32 cellular contexts compared by ENCODE assay signal in genomic region chr14:67710209-67710608, GRCh38. TPM values are rescaled to one million over a fixed set of nuclear protein-coding genes. Genes with fewer than 3 reads are reported as not detected.
DNase-seq lines count a peak whose midpoint lies in the region; ATAC-seq, FAIRE-seq and TF ChIP-seq lines count a peak whose summit lies in the region.
"Had no signal": no experiment of that assay in that cellular context is flagged by ENCODE, and none has a peak within 500 bp of the region (broad histone marks: within the 10 kb centered on the region; RNA-seq: fewer than 3 reads in every experiment).

No MANE protein-coding gene starts in this region.

- H3K27me3 ChIP-seq in HepG2 (ENCODE audit: control insufficient read depth in 1 of 2, insufficient read depth in 2 of 2, low read length in 2 of 2) = no peaks in the 10 kb centered on the region
- H3K27me3 ChIP-seq in dorsolateral prefrontal cortex = no peaks in the 10 kb centered on the region
- H3K27me3 ChIP-seq: ascending aorta, pancreas, suprapubic skin, upper lobe of right lung had no signal

- no peaks in the 10 kb centered on the region for H3K79me2 ChIP-seq in HepG2 (ENCODE audit: insufficient read depth, low read length)

- no peak for TF ChIP-seq RAD21 in HepG2 (CRISPR knock-in tag; IDR thresholded peaks at IDR 0.05)

- CTCF ChIA-PET in HepG2 (lab: Yijun Ruan, JAX; ENCODE audit: low intra/inter-chr PET ratio, low total read pairs) = no interaction called here

- H2AFZ ChIP-seq in HepG2 (ENCODE audit: low read length) = no peak overlapping the region

- no peak overlapping the region for H3K4me2 ChIP-seq in HepG2 (ENCODE audit: low read depth, low read length)

- no peak overlapping the region for H3K27ac ChIP-seq in HepG2 (ENCODE audit: extremely low read length, insufficient read depth, low read length)
- no peak overlapping the region for H3K27ac ChIP-seq in dorsolateral prefrontal cortex
- H3K27ac ChIP-seq: ascending aorta, epithelial cell of prostate, left ventricle myocardium inferior, pancreas, suprapubic skin, upper lobe of right lung had no signal

- H3K4me1 ChIP-seq in HepG2 (ENCODE audit: insufficient read depth, low read length) = peaks cover 19% of the 10 kb centered on the region
- H3K4me1 ChIP-seq: ascending aorta, left ventricle myocardium inferior, suprapubic skin, upper lobe of right lung had no signal

- TF ChIP-seq CTCF in HepG2 (CRISPR knock-in tag; IDR thresholded peaks at IDR 0.05) (no peak), dorsolateral prefrontal cortex (IDR thresholded peaks at IDR 0.05 in 54 of 56, conservative IDR thresholded peaks at IDR 0.05 in 2 of 56; ENCODE audit: low read depth in 1 of 56, partially characterized antibody in 56 of 56) (no peak)

- intact Hi-C loops in HepG2 (cut with micrococcal nuclease; ENCODE audit: unreplicated experiment) (no loop called here), dorsolateral prefrontal cortex (cut with DNase I) (no loop called here)

- TF ChIP-seq EP300 in HepG2 (IDR thresholded peaks at IDR 0.05; ENCODE audit: low read depth in 2 of 2, low read length in 2 of 2) (no peak), HepG2 (CRISPR knock-in tag; IDR thresholded peaks at IDR 0.05; ENCODE audit: borderline replicate concordance) (no peak)

- H3K9ac ChIP-seq in HepG2 (ENCODE audit: insufficient read depth, low read depth, low read length) = no peak overlapping the region

- ATAC-seq in HepG2 = no peak
- ATAC-seq: upper lobe of right lung had no signal

- FAIRE-seq in HepG2 (lab: Jason Lieb, UNC) = no peak

- H4K20me1 ChIP-seq in HepG2 (ENCODE audit: insufficient read depth, low read length) = no peaks in the 10 kb centered on the region

- H3K9me3 ChIP-seq in HepG2 (ENCODE audit: low read length) = peaks cover 31% of the 10 kb centered on the region
- H3K9me3 ChIP-seq: ascending aorta, pancreas, suprapubic skin, upper lobe of right lung had no signal

- in situ Hi-C loops in KBM-7 (cut with MboI; ENCODE audit: low pct_unique_long_range_greater_than_20kb, low sequenced_read_pairs) = no loop called here
- in situ Hi-C loops in HepG2 (cut with HindIII; ENCODE audit: extremely low pct_ligation_motif_present, low pct_unique_long_range_greater_than_20kb) = no loop called here

- H3K36me3 ChIP-seq in HepG2 (replicated peaks in 1 of 2; ENCODE audit: control insufficient read depth in 1 of 2, insufficient read depth in 2 of 2, low read length in 2 of 2) = no peaks in the 10 kb centered on the region
- H3K36me3 ChIP-seq: ascending aorta, left ventricle myocardium inferior, pancreas, suprapubic skin, upper lobe of right lung had no signal

- TF ChIP-seq POLR2A in HepG2 (IDR thresholded peaks at IDR 0.05; ENCODE audit: insufficient read depth in 1 of 2, low read depth in 2 of 2, low read length in 2 of 2) = no peak

- 92% methylated on average over 2 of the region's 2 CpGs for WGBS in HepG2 (ENCODE audit: low lambda C conversion rate)

- DNase-seq in DMS53 (lab: John Stamatoyannopoulos, UW) (peak; percentile 47), DMS53 treated with DMSO at 0.1 percent for 48 hours (lab: John Stamatoyannopoulos, UW; ENCODE audit: unreplicated experiment) (no peak), KBM-7 (peak; percentile 38), RKO (ENCODE audit: low spot score) (peak; percentile 47), HepG2 (ENCODE audit: low spot score) (no peak), dorsolateral prefrontal cortex (no peak), LoVo (ENCODE audit: low spot score) (no peak)
- DNase-seq in activated naive CD4-positive, alpha-beta T cell treated with anti-CD3 and anti-CD28 coated beads, Interleukin-2, amount 50 U/mL, for 16 hours = no peak
- DNase-seq: 8988T; activated gamma-delta T cell; activated naive CD8-positive, alpha-beta T cell treated with anti-CD3 and anti-CD28 coated beads, Interleukin-2, amount 10 ng/mL, durations not matched to agents 7 days and 5 days; activated T-cell treated with anti-CD3 and anti-CD28 coated beads, Interleukin-2, amount 50 U/mL, for 24 hours; AML-193; Calu3; CD4-positive, CD25-positive, alpha-beta regulatory T cell; effector CD8-positive, alpha-beta T cell; left ventricle myocardium inferior; NCI-H1436; NCI-H2081 treated with DMSO at 0.1 percent for 48 hours; NK-92 treated with Interleukin-12 subunit alpha and Interleukin-12 subunit beta, amount 100 ng/mL, for 24 hours; pancreas; retina; SHP77; small intestine; stimulated activated naive CD4-positive, alpha-beta T cell treated with Interleukin-2 at 50 U/mL for 16 hours; upper lobe of right lung had no signal

- no peak overlapping the region for H3K4me3 ChIP-seq in HepG2 (replicated peaks in 1 of 3; ENCODE audit: insufficient read depth in 1 of 3, low read depth in 2 of 3, low read length in 3 of 3)
- H3K4me3 ChIP-seq in dorsolateral prefrontal cortex = no peak overlapping the region
- H3K4me3 ChIP-seq: ascending aorta, left ventricle myocardium inferior, pancreas, suprapubic skin, upper lobe of right lung had no signal

- POLR2A ChIA-PET in HepG2 (lab: Yijun Ruan, JAX) = interaction anchor here (1.3 kb wide), 1 partner anchor 107 kb away, joined by 3 read pairs; the partner anchor contains the start of gene ZFYVE26

- BruUV-seq in HepG2 (replicated peaks; lab: Mats Ljungman, UMichigan) = no TSS peak

RNA-seq across cellular contexts. Expression of gene RDH12, which starts 8.5 kb away (rescaled TPM):
- total RNA-seq in HepG2 (2016; rRNA removed; fragmentation: Illumina TruSeq; extraction: Trizol) (1.4 and 1.6 TPM in 2 replicates), dorsolateral prefrontal cortex (1 to 10 TPM in 95 of 120 experiments, under 1 TPM in 25; 0.42 to 7.0 (median 1.6) TPM)
- 0.97 and 1.7 TPM in 2 replicates for total RNA-seq in HepG2 (2016; cell fraction: cytosol; rRNA removed; fragmentation: Illumina TruSeq; extraction: Trizol; ENCODE audit: low read depth)
- total RNA-seq in HepG2 (2016; cell fraction: insoluble cytoplasmic fraction; rRNA removed; fragmentation: Illumina TruSeq; extraction: Trizol) = 1.2 and 1.4 TPM in 2 replicates
- total RNA-seq in HepG2 (2016; cell fraction: membrane; rRNA removed; fragmentation: Illumina TruSeq; extraction: Trizol) = 1.3 and 1.9 TPM in 2 replicates
- 1.3 and 1.6 TPM in 2 replicates for total RNA-seq in HepG2 (2016; cell fraction: nucleus; rRNA removed; fragmentation: Illumina TruSeq; extraction: Trizol)
- polyA plus RNA-seq in HepG2 (2011; rRNA removed) = 2.1 and 2.6 TPM in 2 replicates
- 1.8 and 2.9 TPM in 2 replicates for polyA plus RNA-seq in HepG2 (2011; cell fraction: cytosol; rRNA removed)
- 0.59 and 0.80 TPM in 2 replicates for polyA plus RNA-seq in HepG2 (2011; cell fraction: nucleus; rRNA removed)
- polyA plus RNA-seq in HepG2 (2012) = 3.1 and 3.8 TPM in 2 replicates
- 1.7 and 2.0 TPM in 2 replicates for polyA plus RNA-seq in HepG2 (2016; cell fraction: cytosol; fragmentation: Illumina TruSeq; extraction: Trizol; ENCODE audit: low read depth)
- polyA plus RNA-seq in HepG2 (2016; cell fraction: insoluble cytoplasmic fraction; fragmentation: Illumina TruSeq; extraction: Trizol; ENCODE audit: low read depth) = 1.0 and 1.3 TPM in 2 replicates
- 1.6 and 2.3 TPM in 2 replicates for polyA plus RNA-seq in HepG2 (2016; cell fraction: membrane; fragmentation: Illumina TruSeq; extraction: Trizol; ENCODE audit: low read depth)
- polyA plus RNA-seq in HepG2 (2016; cell fraction: nucleus; fragmentation: Illumina TruSeq; extraction: Trizol; ENCODE audit: insufficient read depth, low read depth) = 1.5 and 1.8 TPM in 2 replicates
- 0.07 and 3.1 TPM in 2 replicates for polyA minus RNA-seq in HepG2 (2011; rRNA and poly(A)+ RNA removed; ENCODE audit: low replicate concordance)
- polyA minus RNA-seq in HepG2 (2011; cell fraction: cytosol; rRNA and poly(A)+ RNA removed) = 0.49 TPM in 1 of 2 replicates, not detected in the other
- 1.0 and 1.4 TPM in 2 replicates for polyA minus RNA-seq in HepG2 (2011; cell fraction: nucleus; rRNA and poly(A)+ RNA removed)
- total RNA-seq: activated naive CD8-positive, alpha-beta T cell treated with anti-CD3 and anti-CD28 coated beads, Interleukin-2, amount 10 ng/mL, durations not matched to agents 7 days and 5 days; ascending aorta; CD4-positive, CD25-positive, alpha-beta regulatory T cell; left ventricle myocardium inferior; mesenteric fat pad; NCI-H460; neural crest cell had no signal
- polyA plus RNA-seq: CD4-positive, CD25-positive, alpha-beta regulatory T cell had no signal

RNA-seq across cellular contexts. Expression of gene RDH11, which starts 14.6 kb away (rescaled TPM):
- total RNA-seq in HepG2 (2016; rRNA removed; fragmentation: Illumina TruSeq; extraction: Trizol) (51.5 and 106 TPM in 2 replicates), dorsolateral prefrontal cortex (100 to 1,000 TPM in 1 of 120 experiments, 10 to 100 TPM in 119; 51.8 to 100 (median 78.6) TPM)
- 50.9 and 57.5 TPM in 2 replicates for total RNA-seq in HepG2 (2016; cell fraction: cytosol; rRNA removed; fragmentation: Illumina TruSeq; extraction: Trizol; ENCODE audit: low read depth)
- total RNA-seq in HepG2 (2016; cell fraction: insoluble cytoplasmic fraction; rRNA removed; fragmentation: Illumina TruSeq; extraction: Trizol) = 46.6 and 104 TPM in 2 replicates
- 32.4 and 37.5 TPM in 2 replicates for total RNA-seq in HepG2 (2016; cell fraction: membrane; rRNA removed; fragmentation: Illumina TruSeq; extraction: Trizol)
- 91.5 and 107 TPM in 2 replicates for total RNA-seq in HepG2 (2016; cell fraction: nucleus; rRNA removed; fragmentation: Illumina TruSeq; extraction: Trizol)
- 131 and 167 TPM in 2 replicates for polyA plus RNA-seq in HepG2 (2011; rRNA removed)
- polyA plus RNA-seq in HepG2 (2011; cell fraction: cytosol; rRNA removed) = 69.3 and 131 TPM in 2 replicates
- polyA plus RNA-seq in HepG2 (2011; cell fraction: nucleus; rRNA removed) = 180 and 230 TPM in 2 replicates
- polyA plus RNA-seq in HepG2 (2012) = 88.1 and 114 TPM in 2 replicates
- 4.9 TPM in 2 replicates for polyA plus RNA-seq in HepG2 (2016; cell fraction: cytosol; fragmentation: Illumina TruSeq; extraction: Trizol; ENCODE audit: low read depth)
- polyA plus RNA-seq in HepG2 (2016; cell fraction: insoluble cytoplasmic fraction; fragmentation: Illumina TruSeq; extraction: Trizol; ENCODE audit: low read depth) = 39.8 and 43.7 TPM in 2 replicates
- 10.9 and 12.8 TPM in 2 replicates for polyA plus RNA-seq in HepG2 (2016; cell fraction: membrane; fragmentation: Illumina TruSeq; extraction: Trizol; ENCODE audit: low read depth)
- 134 and 137 TPM in 2 replicates for polyA plus RNA-seq in HepG2 (2016; cell fraction: nucleus; fragmentation: Illumina TruSeq; extraction: Trizol; ENCODE audit: insufficient read depth, low read depth)
- polyA minus RNA-seq in HepG2 (2011; rRNA and poly(A)+ RNA removed; ENCODE audit: low replicate concordance) = 150 and 285 TPM in 2 replicates
- polyA minus RNA-seq in HepG2 (2011; cell fraction: cytosol; rRNA and poly(A)+ RNA removed) = 65.1 and 97.4 TPM in 2 replicates
- polyA minus RNA-seq in HepG2 (2011; cell fraction: nucleus; rRNA and poly(A)+ RNA removed) = 82.8 and 127 TPM in 2 replicates

RNA-seq across cellular contexts. Expression of gene VTI1B, which starts 35.8 kb away (rescaled TPM):
- total RNA-seq in HepG2 (2016; rRNA removed; fragmentation: Illumina TruSeq; extraction: Trizol) (93.4 and 103 TPM in 2 replicates), dorsolateral prefrontal cortex (100 to 1,000 TPM; 101 to 177 (median 140) TPM)
- 490 and 499 TPM in 2 replicates for total RNA-seq in HepG2 (2016; cell fraction: cytosol; rRNA removed; fragmentation: Illumina TruSeq; extraction: Trizol; ENCODE audit: low read depth)
- total RNA-seq in HepG2 (2016; cell fraction: insoluble cytoplasmic fraction; rRNA removed; fragmentation: Illumina TruSeq; extraction: Trizol) = 82.3 and 101 TPM in 2 replicates
- 431 and 454 TPM in 2 replicates for total RNA-seq in HepG2 (2016; cell fraction: membrane; rRNA removed; fragmentation: Illumina TruSeq; extraction: Trizol)
- 33.3 and 43.2 TPM in 2 replicates for total RNA-seq in HepG2 (2016; cell fraction: nucleus; rRNA removed; fragmentation: Illumina TruSeq; extraction: Trizol)
- polyA plus RNA-seq in HepG2 (2011; rRNA removed) = 26.1 and 39.0 TPM in 2 replicates
- 20.7 and 27.3 TPM in 2 replicates for polyA plus RNA-seq in HepG2 (2011; cell fraction: cytosol; rRNA removed)
- polyA plus RNA-seq in HepG2 (2011; cell fraction: nucleus; rRNA removed) = 9.5 and 12.2 TPM in 2 replicates
- 31.1 and 40.8 TPM in 2 replicates for polyA plus RNA-seq in HepG2 (2012)
- 700 and 745 TPM in 2 replicates for polyA plus RNA-seq in HepG2 (2016; cell fraction: cytosol; fragmentation: Illumina TruSeq; extraction: Trizol; ENCODE audit: low read depth)
- polyA plus RNA-seq in HepG2 (2016; cell fraction: insoluble cytoplasmic fraction; fragmentation: Illumina TruSeq; extraction: Trizol; ENCODE audit: low read depth) = 92.1 and 96.4 TPM in 2 replicates
- 412 and 438 TPM in 2 replicates for polyA plus RNA-seq in HepG2 (2016; cell fraction: membrane; fragmentation: Illumina TruSeq; extraction: Trizol; ENCODE audit: low read depth)
- polyA plus RNA-seq in HepG2 (2016; cell fraction: nucleus; fragmentation: Illumina TruSeq; extraction: Trizol; ENCODE audit: insufficient read depth, low read depth) = 62.6 and 62.8 TPM in 2 replicates
- 16.7 and 35.8 TPM in 2 replicates for polyA minus RNA-seq in HepG2 (2011; rRNA and poly(A)+ RNA removed; ENCODE audit: low replicate concordance)
- polyA minus RNA-seq in HepG2 (2011; cell fraction: cytosol; rRNA and poly(A)+ RNA removed) = 17.1 and 22.0 TPM in 2 replicates
- 25.4 and 25.8 TPM in 2 replicates for polyA minus RNA-seq in HepG2 (2011; cell fraction: nucleus; rRNA and poly(A)+ RNA removed)

Comparison
In these comparisons a context has a peak if more than half of its experiments do, and no peak if none do; other contexts are left out.
1. DNase-seq: peak in DMS53 (single experiment), KBM-7 (single experiment) and RKO (single experiment); none in DMS53 treated with DMSO at 0.1 percent for 48 hours (single experiment), HepG2 (single experiment), dorsolateral prefrontal cortex (0 of 10), activated naive CD4-positive, alpha-beta T cell treated with anti-CD3 and anti-CD28 coated beads, Interleukin-2, amount 50 U/mL, for 16 hours (single experiment) and LoVo (single experiment).